Comparison of ENCODE assay signal across 19 cellular contexts in genomic region chr17:9937901-9938300, GRCh38. TPM values are rescaled to one million over a fixed set of nuclear protein-coding genes. Genes with fewer than 3 reads are reported as not detected.
"Had no signal": no experiment of that assay in that cellular context is flagged by ENCODE, and none has a peak within 500 bp of the region (broad histone marks: within the 10 kb centered on the region; RNA-seq: fewer than 3 reads in every experiment).

No MANE protein-coding gene starts in this region.

- ATAC-seq: body of pancreas, left lobe of liver had no signal

- H3K27me3 ChIP-seq: adrenal gland, body of pancreas, colonic mucosa, heart right ventricle, neutrophil had no signal

- H3K9me3 ChIP-seq: adrenal gland, colonic mucosa, neutrophil had no signal

- H3K36me3 ChIP-seq: colonic mucosa had no signal

- DNase-seq: activated CD4-positive, alpha-beta T cell treated with anti-CD3 and anti-CD28 coated beads for 1 hour; activated CD4-positive, alpha-beta T cell treated with anti-CD3 and anti-CD28 coated beads, Interleukin-2, amount 50 U/mL, for 48 hours; activated naive CD4-positive, alpha-beta T cell treated with anti-CD3 and anti-CD28 coated beads, Interleukin-2, amount 50 U/mL, for 16 hours; activated T-cell treated with anti-CD3 and anti-CD28 coated beads, Interleukin-2, amount 50 U/mL, for 1 hour; central memory CD4-positive, alpha-beta T cell; foreskin melanocyte; natural killer cell; small intestine; stimulated activated CD4-positive, alpha-beta T cell treated with anti-CD3 and anti-CD28 coated beads, Interleukin-4, amount 100 ng/mL, for 4 hours; stimulated activated CD8-positive, alpha-beta memory T cell treated with anti-CD3 and anti-CD28 coated beads, Interleukin-4, amount 100 ng/mL, for 48 hours; stimulated activated naive CD4-positive, alpha-beta T cell treated with Interleukin-2 at 50 U/mL for 16 hours had no signal

- H3K27ac ChIP-seq: body of pancreas, colonic mucosa, neutrophil had no signal

- H3K4me3 ChIP-seq: adrenal gland, body of pancreas, colonic mucosa, heart right ventricle had no signal

- H3K4me1 ChIP-seq: adrenal gland, body of pancreas, colonic mucosa had no signal

RNA-seq across cellular contexts. Expression of gene RCVRN, which starts 32.8 kb away (rescaled TPM):
- total RNA-seq: body of pancreas; colonic mucosa; esophagus mucosa; left lobe of liver; T-helper 1 cell treated with Interleukin-12 subunit alpha and Interleukin-12 subunit beta and Interleukin-4 antibody, amounts not matched to agents 30 ng/mL and 1 ng/mL, for 36 hours had no signal
